In genomic region chr16:27313422-27314160, GRCh38 we compare ENCODE assay signal across 8 cellular contexts. TPM values are rescaled to one million over a fixed set of nuclear protein-coding genes. Genes with fewer than 3 reads are reported as not detected.
A peak's percentile ranks its signal among the peaks of the same experiment; 100 is the strongest.
DNase-seq lines count a peak whose midpoint lies in the region; ATAC-seq and TF ChIP-seq lines count a peak whose summit lies in the region.

TSS of gene IL4R (plus strand) at chr16:27313974. CDS start at chr16:27340204, 26,230 bp downstream.

- H3K9me3 ChIP-seq in GM23248 (ENCODE audit: low read depth) (no peaks in the 10 kb centered on the region), esophagus muscularis mucosa (no peaks in the 10 kb centered on the region)

- TF ChIP-seq POLR2A in esophagus muscularis mucosa (IDR thresholded peaks at IDR 0.05; ENCODE audit: low read depth), result peak; percentile 27

- intact Hi-C loops in esophagus muscularis mucosa (cut with DNase I), result loop anchor here (5.0 kb wide), 1 partner anchor 46 kb away; the partner anchor contains the start of gene NSMCE1
- intact Hi-C loops in natural killer cell (cut with micrococcal nuclease), result loop anchor here (2.0 kb wide), 2 partner anchors 79 to 133 kb away; no protein-coding TSS in a partner anchor

- no peak for TF ChIP-seq EP300 in esophagus muscularis mucosa (IDR thresholded peaks at IDR 0.05)

- TF ChIP-seq CTCF in esophagus muscularis mucosa (IDR thresholded peaks at IDR 0.05) (no peak), natural killer cell (IDR thresholded peaks at IDR 0.05) (no peak)

- H3K4me1 Mint-ChIP-seq in natural killer cell, result peaks cover 36 to 50% of the 10 kb centered on the region in 2 donors
- peaks cover 44% of the 10 kb centered on the region for H3K4me1 Mint-ChIP-seq in stimulated activated naive CD8-positive, alpha-beta T cell treated with anti-CD3 and anti-CD28 coated beads, Interleukin-15, amount 100 ng/mL, for 72 hours

- DNase-seq in Caki2 (ENCODE audit: low read depth) (peak; percentile 93), GM23248 (peak; percentile 91), NCI-H510A treated with DMSO at 0.1 percent for 48 hours (lab: John Stamatoyannopoulos, UW) (peak; percentile 59), activated T-cell treated with anti-CD3 and anti-CD28 coated beads for 4 hours (peak; percentile 45), esophagus muscularis mucosa (ENCODE audit: extremely low spot score) (no peak), natural killer cell (peak; percentile 68)
- DNase-seq in stimulated activated naive CD8-positive, alpha-beta T cell treated with anti-CD3 and anti-CD28 coated beads, Interleukin-15, amount 100 ng/mL, for 72 hours, result peak; percentile 73 to 82

- peaks cover 36% of the 10 kb centered on the region for H3F3A ChIP-seq in GM23248 (ENCODE audit: insufficient read depth)

- WGBS in GM23248 (ENCODE audit: low coverage in 1 of 2, low lambda C conversion rate in 2 of 2, missing lambda C conversion rate in 2 of 2), 2 experiments, result 1% methylated on average over 42 to 44 of the region's 85 CpGs
- WGBS in esophagus muscularis mucosa, result 0% methylated on average over 11 of the region's 85 CpGs

- H3K9me2 ChIP-seq in GM23248 (ENCODE audit: insufficient read depth), result no peaks in the 10 kb centered on the region

- no peaks in the 10 kb centered on the region for H3K36me3 ChIP-seq in GM23248 (ENCODE audit: low read depth)
- H3K36me3 ChIP-seq in esophagus muscularis mucosa, result no peaks in the 10 kb centered on the region

- H3K4me3 ChIP-seq in GM23248 (peak within 1 kb of the TSS; percentile 96), esophagus muscularis mucosa (peak within 1 kb of the TSS; percentile 75 to 97 (median 88))

- ATAC-seq in natural killer cell, result peak; percentile 65 to 80 (median 79)
- peak; percentile 38 for ATAC-seq in stimulated activated naive CD8-positive, alpha-beta T cell treated with anti-CD3 and anti-CD28 coated beads, Interleukin-15, amount 100 ng/mL, for 72 hours
- no peak for ATAC-seq in HG03378 (IDR thresholded peaks at IDR 0.05; ENCODE audit: unreplicated experiment)

- H3K27me3 Mint-ChIP-seq in natural killer cell (ENCODE audit: low read depth in 2 of 2), result no peaks in the 10 kb centered on the region
- no peaks in the 10 kb centered on the region for H3K27me3 Mint-ChIP-seq in stimulated activated naive CD8-positive, alpha-beta T cell treated with anti-CD3 and anti-CD28 coated beads, Interleukin-15, amount 100 ng/mL, for 72 hours

- H3K9me3 Mint-ChIP-seq in natural killer cell, result no peaks in the 10 kb centered on the region
- H3K9me3 Mint-ChIP-seq in stimulated activated naive CD8-positive, alpha-beta T cell treated with anti-CD3 and anti-CD28 coated beads, Interleukin-15, amount 100 ng/mL, for 72 hours, result peaks cover 6 to 8% of the 10 kb centered on the region in 2 donors

- H3K9ac ChIP-seq in GM23248, result peak within 1 kb of the TSS; percentile 100

- peaks cover 42% of the 10 kb centered on the region for H3K79me2 ChIP-seq in GM23248 (ENCODE audit: insufficient read depth)

- H3K27ac ChIP-seq in GM23248, result peak within 1 kb of the TSS; percentile 91
- H3K27ac ChIP-seq in esophagus muscularis mucosa (replicated peaks in 1 of 4), result peak within 1 kb of the TSS; percentile 97 to 99 (median 98)

- H3K4me2 ChIP-seq in GM23248 (ENCODE audit: unreplicated experiment), result peak within 1 kb of the TSS; percentile 75

- H3K4me1 ChIP-seq in GM23248 (ENCODE audit: insufficient read depth) (peaks cover 24% of the 10 kb centered on the region), esophagus muscularis mucosa (peaks cover 38 to 52% (median 49%) of the 10 kb centered on the region in 4 donors)

- no peaks in the 10 kb centered on the region for H4K20me1 ChIP-seq in GM23248 (ENCODE audit: insufficient read depth)

- H3K4me3 Mint-ChIP-seq in natural killer cell, result peak within 1 kb of the TSS; percentile 96
- H3K4me3 Mint-ChIP-seq in stimulated activated naive CD8-positive, alpha-beta T cell treated with anti-CD3 and anti-CD28 coated beads, Interleukin-15, amount 100 ng/mL, for 72 hours, result peak within 1 kb of the TSS; percentile 95 to 97

- H2AFZ ChIP-seq in GM23248, result peak within 1 kb of the TSS; percentile 89

- in situ Hi-C loops in Caki2 (cut with HindIII; ENCODE audit: low pct_unique_long_range_greater_than_20kb, low sequenced_read_pairs) (no loop called here), GM23248 (cut with MboI) (no loop called here)

- H3K27me3 ChIP-seq in GM23248 (replicated peaks; ENCODE audit: insufficient read depth) (no peaks in the 10 kb centered on the region), esophagus muscularis mucosa (no peaks in the 10 kb centered on the region)

- H3K36me3 Mint-ChIP-seq in natural killer cell, result no peaks in the 10 kb centered on the region

- peak within 1 kb of the TSS; percentile 89 to 91 for H3K27ac Mint-ChIP-seq in natural killer cell
- peak within 1 kb of the TSS; percentile 92 to 97 for H3K27ac Mint-ChIP-seq in stimulated activated naive CD8-positive, alpha-beta T cell treated with anti-CD3 and anti-CD28 coated beads, Interleukin-15, amount 100 ng/mL, for 72 hours

RNA-seq across cellular contexts. Expression of gene IL4R, which starts in this region (rescaled TPM):
- 14.9 and 26.0 TPM in 2 replicates for total RNA-seq in Caki2 (2014; rRNA removed; shearing (Covaris generic); ENCODE audit: low replicate concordance)
- 17.7 and 18.5 TPM in 2 replicates for total RNA-seq in GM23248 (2014; rRNA removed; shearing (Covaris generic))
- polyA plus RNA-seq in GM23248 (2016; fragmentation: Nextera tagmentation; extraction: Ambion mirVana), result 11.3 and 11.7 TPM in 2 replicates
- 100 to 1,000 TPM in 3 of 4 donors, 10 to 100 TPM in 1; 72.7 to 167 (median 116) TPM for total RNA-seq in esophagus muscularis mucosa
- total RNA-seq in natural killer cell, result 10 to 100 TPM; 70.2 to 87.2 (median 86.0) TPM
